Comparison of ENCODE assay signal across 1 cellular context in the genomic region with DNA sequence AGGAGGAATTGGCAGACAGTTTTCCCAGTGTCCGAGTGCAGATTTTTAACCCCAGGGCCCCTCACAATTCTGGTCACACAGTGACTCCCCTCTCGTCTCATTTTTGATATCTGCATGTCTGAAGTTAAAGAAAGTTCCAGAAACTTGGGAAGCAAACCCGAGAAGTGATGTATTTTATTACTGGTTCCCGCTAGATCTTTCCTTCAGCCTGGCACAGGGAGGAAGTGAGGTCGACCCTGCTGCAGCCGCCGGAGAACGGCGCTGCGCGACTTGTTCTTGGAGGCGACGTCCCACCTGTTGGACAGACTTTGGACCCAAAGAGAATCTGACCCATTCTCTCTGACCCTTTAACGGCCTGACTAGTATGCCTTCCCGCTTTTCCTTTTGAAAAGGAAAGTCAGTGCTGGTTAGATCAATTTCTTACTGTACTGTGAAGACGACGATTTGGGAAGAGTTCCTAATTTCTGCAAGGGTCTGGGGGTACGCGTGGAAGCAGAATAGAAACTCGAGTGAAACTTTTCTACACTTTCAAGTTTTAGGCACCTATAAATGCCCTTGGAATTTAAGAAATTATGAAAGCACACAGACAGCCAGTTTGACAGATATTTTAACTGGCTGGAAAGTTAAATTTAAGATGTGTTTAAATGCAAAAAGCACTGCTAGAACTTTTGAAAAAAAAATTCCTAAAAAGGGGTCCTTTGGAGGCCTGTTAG.
TF ChIP-seq lines count a peak whose summit lies in the region.

No MANE protein-coding gene starts in this region.

TF ChIP-seq in liver, 16 proteins besides CTCF, POLR2A, EP300 and RAD21 (continued from another document):
- TF ChIP-seq, protein P1, sequence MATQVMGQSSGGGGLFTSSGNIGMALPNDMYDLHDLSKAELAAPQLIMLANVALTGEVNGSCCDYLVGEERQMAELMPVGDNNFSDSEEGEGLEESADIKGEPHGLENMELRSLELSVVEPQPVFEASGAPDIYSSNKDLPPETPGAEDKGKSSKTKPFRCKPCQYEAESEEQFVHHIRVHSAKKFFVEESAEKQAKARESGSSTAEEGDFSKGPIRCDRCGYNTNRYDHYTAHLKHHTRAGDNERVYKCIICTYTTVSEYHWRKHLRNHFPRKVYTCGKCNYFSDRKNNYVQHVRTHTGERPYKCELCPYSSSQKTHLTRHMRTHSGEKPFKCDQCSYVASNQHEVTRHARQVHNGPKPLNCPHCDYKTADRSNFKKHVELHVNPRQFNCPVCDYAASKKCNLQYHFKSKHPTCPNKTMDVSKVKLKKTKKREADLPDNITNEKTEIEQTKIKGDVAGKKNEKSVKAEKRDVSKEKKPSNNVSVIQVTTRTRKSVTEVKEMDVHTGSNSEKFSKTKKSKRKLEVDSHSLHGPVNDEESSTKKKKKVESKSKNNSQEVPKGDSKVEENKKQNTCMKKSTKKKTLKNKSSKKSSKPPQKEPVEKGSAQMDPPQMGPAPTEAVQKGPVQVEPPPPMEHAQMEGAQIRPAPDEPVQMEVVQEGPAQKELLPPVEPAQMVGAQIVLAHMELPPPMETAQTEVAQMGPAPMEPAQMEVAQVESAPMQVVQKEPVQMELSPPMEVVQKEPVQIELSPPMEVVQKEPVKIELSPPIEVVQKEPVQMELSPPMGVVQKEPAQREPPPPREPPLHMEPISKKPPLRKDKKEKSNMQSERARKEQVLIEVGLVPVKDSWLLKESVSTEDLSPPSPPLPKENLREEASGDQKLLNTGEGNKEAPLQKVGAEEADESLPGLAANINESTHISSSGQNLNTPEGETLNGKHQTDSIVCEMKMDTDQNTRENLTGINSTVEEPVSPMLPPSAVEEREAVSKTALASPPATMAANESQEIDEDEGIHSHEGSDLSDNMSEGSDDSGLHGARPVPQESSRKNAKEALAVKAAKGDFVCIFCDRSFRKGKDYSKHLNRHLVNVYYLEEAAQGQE (IDR thresholded peaks at IDR 0.05): peak; percentile 76
- TF ChIP-seq JUND (IDR thresholded peaks at IDR 0.05) (peak in 1 of 2 donors; percentile 27), FOXA1 (IDR thresholded peaks at IDR 0.05) (no peak)
